In the genomic region with DNA sequence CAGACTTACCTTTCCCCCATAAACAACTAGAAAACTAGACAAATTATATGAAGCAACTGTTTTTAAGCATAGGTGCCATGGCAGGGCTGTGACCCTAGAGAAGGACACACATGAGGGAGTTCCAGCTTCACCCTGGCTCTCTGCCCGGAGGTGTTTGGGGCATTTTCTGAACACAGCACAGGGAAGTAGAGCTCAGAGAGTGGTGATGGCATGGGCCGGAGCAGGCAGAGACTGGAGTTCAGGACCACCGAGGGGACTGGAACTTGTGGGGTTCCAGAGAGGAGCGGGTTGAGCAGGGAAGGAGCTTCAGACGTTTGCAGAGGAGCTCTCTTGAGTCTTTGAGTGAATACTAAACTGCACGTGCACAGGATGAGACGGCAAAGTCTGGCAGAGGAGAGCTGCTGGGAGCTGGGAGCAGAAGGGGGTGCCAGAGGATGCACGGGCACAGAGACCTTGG, we compare ENCODE assay signal across 31 cellular contexts.
"Had no signal": no experiment of that assay in that cellular context is flagged by ENCODE, and none has a peak within 500 bp of the region (broad histone marks: within the 10 kb centered on the region; RNA-seq: fewer than 3 reads in every experiment).

No MANE protein-coding gene starts in this region.

- H3K27ac Mint-ChIP-seq: activated CD4-positive, alpha-beta memory T cell treated with anti-CD3 and anti-CD28 coated beads, Interleukin-2, amount 10 ng/mL, durations not matched to agents 7 days and 5 days; activated CD4-positive, alpha-beta T cell treated with anti-CD3 and anti-CD28 coated beads, Interleukin-2, amount 10 ng/mL, durations not matched to agents 24 days and 14 days; activated CD8-positive, alpha-beta memory T cell treated with anti-CD3 and anti-CD28 coated beads, Interleukin-2, amount 10 ng/mL, durations not matched to agents 7 days and 5 days; activated naive CD8-positive, alpha-beta T cell; memory B cell; T-helper 1 cell treated with Interleukin-12 subunit alpha and Interleukin-12 subunit beta and Interleukin-4 antibody, amounts not matched to agents 30 μg/mL and 1 μg/mL, for 36 hours had no signal

- ATAC-seq: activated CD8-positive, alpha-beta memory T cell treated with anti-CD3 and anti-CD28 coated beads, Interleukin-2, amount 10 ng/mL, durations not matched to agents 7 days and 5 days; left cardiac atrium; naive thymus-derived CD4-positive, alpha-beta T cell; pancreas had no signal

- H3K4me1 Mint-ChIP-seq: activated CD4-positive, alpha-beta memory T cell treated with anti-CD3 and anti-CD28 coated beads, Interleukin-2, amount 10 ng/mL, durations not matched to agents 7 days and 5 days; activated CD4-positive, alpha-beta T cell treated with anti-CD3 and anti-CD28 coated beads, Interleukin-2, amount 10 ng/mL, durations not matched to agents 24 days and 14 days; activated CD8-positive, alpha-beta memory T cell treated with anti-CD3 and anti-CD28 coated beads, Interleukin-2, amount 10 ng/mL, durations not matched to agents 7 days and 5 days; central memory CD8-positive, alpha-beta T cell; memory B cell had no signal

- H3K4me1 ChIP-seq: breast epithelium, testis, transverse colon had no signal

- H3K27me3 Mint-ChIP-seq: activated naive CD8-positive, alpha-beta T cell had no signal

- H3K4me3 Mint-ChIP-seq: activated CD4-positive, alpha-beta memory T cell treated with anti-CD3 and anti-CD28 coated beads, Interleukin-2, amount 10 ng/mL, durations not matched to agents 7 days and 5 days; activated CD4-positive, alpha-beta T cell treated with anti-CD3 and anti-CD28 coated beads, Interleukin-2, amount 10 ng/mL, durations not matched to agents 24 days and 14 days; activated CD8-positive, alpha-beta memory T cell treated with anti-CD3 and anti-CD28 coated beads, Interleukin-2, amount 10 ng/mL, durations not matched to agents 7 days and 5 days; activated naive CD8-positive, alpha-beta T cell; central memory CD8-positive, alpha-beta T cell; memory B cell; naive thymus-derived CD4-positive, alpha-beta T cell; T-helper 1 cell treated with Interleukin-12 subunit alpha and Interleukin-12 subunit beta and Interleukin-4 antibody, amounts not matched to agents 30 μg/mL and 1 μg/mL, for 36 hours had no signal

- DNase-seq: activated CD4-positive, alpha-beta memory T cell treated with anti-CD3 and anti-CD28 coated beads, Interleukin-2, amount 10 ng/mL, durations not matched to agents 7 days and 5 days; activated CD4-positive, alpha-beta T cell treated with anti-CD3 and anti-CD28 coated beads, Interleukin-2, amount 10 ng/mL, durations not matched to agents 24 days and 14 days; activated CD4-positive, CD25-positive, alpha-beta regulatory T cell treated with anti-CD3 and anti-CD28 coated beads, Interleukin-2, amount 50 U/mL, for 72 hours; activated CD8-positive, alpha-beta memory T cell treated with anti-CD3 and anti-CD28 coated beads, Interleukin-2, amount 10 ng/mL, durations not matched to agents 7 days and 5 days; activated naive CD4-positive, alpha-beta T cell treated with Interleukin-2 at 50 U/mL for 16 hours; activated T-cell treated with anti-CD3 and anti-CD28 coated beads, Interleukin-2, amount 50 U/mL, for 48 hours; dermis blood vessel endothelial cell; effector CD4-positive, alpha-beta T cell; esophagus squamous epithelium; foreskin melanocyte; glutamatergic neuron; left cardiac atrium; midbrain; naive thymus-derived CD4-positive, alpha-beta T cell; nucleus accumbens; stimulated activated CD4-positive, alpha-beta T cell treated with anti-CD3 and anti-CD28 coated beads, Interleukin-2, amount 100 ng/mL, for 48 hours; stimulated activated naive CD4-positive, alpha-beta T cell treated with Interleukin-2 at 50 U/mL for 16 hours; SW 1271; T-helper 9 cell; testis; transverse colon had no signal

- H3K4me3 ChIP-seq: breast epithelium, esophagus squamous epithelium, pancreas, testis, transverse colon had no signal

- H3K27ac ChIP-seq: breast epithelium, esophagus squamous epithelium, pancreas, testis, transverse colon, VCaP had no signal

- H3K36me3 Mint-ChIP-seq: activated CD8-positive, alpha-beta memory T cell treated with anti-CD3 and anti-CD28 coated beads, Interleukin-2, amount 10 ng/mL, durations not matched to agents 7 days and 5 days; activated naive CD8-positive, alpha-beta T cell; memory B cell had no signal

- H3K36me3 ChIP-seq: breast epithelium, esophagus squamous epithelium, pancreas, transverse colon had no signal

- FAIRE-seq: colon, islet of Langerhans, pancreas, TTC549 had no signal

- H3K9me3 ChIP-seq: pancreas, testis, transverse colon had no signal

- H3K9me3 Mint-ChIP-seq: activated CD4-positive, alpha-beta memory T cell treated with anti-CD3 and anti-CD28 coated beads, Interleukin-2, amount 10 ng/mL, durations not matched to agents 7 days and 5 days; activated CD4-positive, alpha-beta T cell treated with anti-CD3 and anti-CD28 coated beads, Interleukin-2, amount 10 ng/mL, durations not matched to agents 24 days and 14 days; central memory CD8-positive, alpha-beta T cell; memory B cell; T-helper 1 cell treated with Interleukin-12 subunit alpha and Interleukin-12 subunit beta and Interleukin-4 antibody, amounts not matched to agents 30 μg/mL and 1 μg/mL, for 36 hours had no signal

- H3K27me3 ChIP-seq: breast epithelium, esophagus squamous epithelium, pancreas, testis, transverse colon had no signal
